Comparison of ENCODE assay signal across 1 cellular context in the genomic region with DNA sequence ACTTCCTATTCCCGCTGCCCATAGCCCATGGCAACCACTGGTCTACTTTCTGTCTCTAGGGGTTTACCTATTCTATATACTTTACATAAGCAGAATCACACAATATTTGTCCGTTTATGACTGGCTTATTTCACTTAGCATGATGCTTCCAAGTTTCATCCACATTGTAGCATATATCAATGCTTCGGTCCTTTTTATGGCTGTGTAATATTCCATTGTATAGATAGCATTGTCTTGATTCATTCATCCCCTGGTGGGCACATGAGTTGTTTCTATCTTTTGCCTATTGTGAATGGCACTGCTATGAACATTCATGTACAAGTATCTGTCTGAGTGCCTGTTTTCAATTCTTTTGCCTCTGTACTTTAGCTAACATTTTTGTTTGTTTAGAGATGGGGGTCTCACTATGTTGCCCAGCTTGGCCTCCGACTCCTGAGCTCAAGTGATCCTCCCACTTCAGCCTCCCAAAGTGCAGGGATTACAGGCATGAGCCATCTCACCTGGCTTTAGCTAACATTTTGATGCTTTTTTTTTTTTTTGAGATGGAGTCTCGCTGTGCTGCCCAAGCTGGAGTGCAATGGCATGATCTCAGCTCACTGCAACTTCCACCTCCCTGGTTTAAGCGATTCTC.
TF ChIP-seq lines count a peak whose summit lies in the region.

No MANE protein-coding gene starts in this region.

TF ChIP-seq in HepG2, 621 proteins besides CTCF, POLR2A, EP300 and RAD21:
- 0 out of 2 replicates have a peak, but pooled peaks have one; percentile 32 for TF ChIP-seq ZNF121 (CRISPR knock-in tag; IDR thresholded peaks at IDR 0.05)
- TF ChIP-seq NFYB (CRISPR knock-in tag; IDR thresholded peaks at IDR 0.05), result no peak
- no peak for TF ChIP-seq AKAP8 (CRISPR knock-in tag; IDR thresholded peaks at IDR 0.05)
- TF ChIP-seq, protein P1, sequence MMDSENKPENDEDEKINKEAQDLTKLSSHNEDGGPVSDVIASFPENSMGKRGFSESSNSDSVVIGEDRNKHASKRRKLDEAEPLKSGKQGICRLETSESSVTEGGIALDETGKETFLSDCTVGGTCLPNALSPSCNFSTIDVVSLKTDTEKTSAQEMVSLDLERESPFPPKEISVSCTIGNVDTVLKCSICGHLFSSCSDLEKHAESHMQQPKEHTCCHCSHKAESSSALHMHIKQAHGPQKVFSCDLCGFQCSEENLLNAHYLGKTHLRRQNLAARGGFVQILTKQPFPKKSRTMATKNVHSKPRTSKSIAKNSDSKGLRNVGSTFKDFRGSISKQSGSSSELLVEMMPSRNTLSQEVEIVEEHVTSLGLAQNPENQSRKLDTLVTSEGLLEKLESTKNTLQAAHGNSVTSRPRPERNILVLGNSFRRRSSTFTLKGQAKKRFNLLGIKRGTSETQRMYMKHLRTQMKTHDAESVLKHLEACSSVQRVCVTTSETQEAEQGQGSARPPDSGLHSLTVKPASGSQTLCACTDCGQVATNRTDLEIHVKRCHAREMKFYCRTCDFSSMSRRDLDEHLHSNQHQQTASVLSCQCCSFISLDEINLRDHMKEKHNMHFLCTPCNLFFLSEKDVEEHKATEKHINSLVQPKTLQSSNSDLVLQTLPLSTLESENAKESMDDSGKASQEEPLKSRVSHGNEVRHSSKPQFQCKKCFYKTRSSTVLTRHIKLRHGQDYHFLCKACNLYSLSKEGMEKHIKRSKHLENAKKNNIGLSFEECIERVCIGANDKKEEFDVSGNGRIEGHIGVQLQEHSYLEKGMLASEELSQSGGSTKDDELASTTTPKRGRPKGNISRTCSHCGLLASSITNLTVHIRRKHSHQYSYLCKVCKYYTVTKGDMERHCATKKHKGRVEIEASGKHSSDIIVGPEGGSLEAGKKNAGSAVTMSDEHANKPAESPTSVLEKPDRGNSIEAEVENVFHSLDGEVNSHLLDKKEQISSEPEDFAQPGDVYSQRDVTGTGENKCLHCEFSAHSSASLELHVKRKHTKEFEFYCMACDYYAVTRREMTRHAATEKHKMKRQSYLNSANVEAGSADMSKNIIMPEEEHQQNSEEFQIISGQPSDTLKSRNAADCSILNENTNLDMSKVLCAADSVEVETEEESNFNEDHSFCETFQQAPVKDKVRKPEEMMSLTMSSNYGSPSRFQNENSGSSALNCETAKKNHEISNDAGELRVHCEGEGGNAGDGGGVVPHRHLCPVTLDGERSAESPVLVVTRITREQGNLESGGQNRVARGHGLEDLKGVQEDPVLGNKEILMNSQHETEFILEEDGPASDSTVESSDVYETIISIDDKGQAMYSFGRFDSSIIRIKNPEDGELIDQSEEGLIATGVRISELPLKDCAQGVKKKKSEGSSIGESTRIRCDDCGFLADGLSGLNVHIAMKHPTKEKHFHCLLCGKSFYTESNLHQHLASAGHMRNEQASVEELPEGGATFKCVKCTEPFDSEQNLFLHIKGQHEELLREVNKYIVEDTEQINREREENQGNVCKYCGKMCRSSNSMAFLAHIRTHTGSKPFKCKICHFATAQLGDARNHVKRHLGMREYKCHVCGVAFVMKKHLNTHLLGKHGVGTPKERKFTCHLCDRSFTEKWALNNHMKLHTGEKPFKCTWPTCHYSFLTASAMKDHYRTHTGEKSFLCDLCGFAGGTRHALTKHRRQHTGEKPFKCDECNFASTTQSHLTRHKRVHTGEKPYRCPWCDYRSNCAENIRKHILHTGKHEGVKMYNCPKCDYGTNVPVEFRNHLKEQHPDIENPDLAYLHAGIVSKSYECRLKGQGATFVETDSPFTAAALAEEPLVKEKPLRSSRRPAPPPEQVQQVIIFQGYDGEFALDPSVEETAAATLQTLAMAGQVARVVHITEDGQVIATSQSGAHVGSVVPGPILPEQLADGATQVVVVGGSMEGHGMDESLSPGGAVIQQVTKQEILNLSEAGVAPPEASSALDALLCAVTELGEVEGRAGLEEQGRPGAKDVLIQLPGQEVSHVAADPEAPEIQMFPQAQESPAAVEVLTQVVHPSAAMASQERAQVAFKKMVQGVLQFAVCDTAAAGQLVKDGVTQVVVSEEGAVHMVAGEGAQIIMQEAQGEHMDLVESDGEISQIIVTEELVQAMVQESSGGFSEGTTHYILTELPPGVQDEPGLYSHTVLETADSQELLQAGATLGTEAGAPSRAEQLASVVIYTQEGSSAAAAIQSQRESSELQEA (CRISPR knock-in tag; IDR thresholded peaks at IDR 0.05; ENCODE audit: not compliant biosample characterization), result no peak
TF ChIP-seq in HepG2: peak in this region for 1.
